ENCODE assay signal across 8 cellular contexts in genomic region chr2:188512456-188512855, GRCh38.
DNase-seq lines count a peak whose midpoint lies in the region; ATAC-seq and TF ChIP-seq lines count a peak whose summit lies in the region.

No MANE protein-coding gene starts in this region.

- H3K4me3 ChIP-seq in AG04450 (ENCODE audit: low read depth, low read length), result no peak overlapping the region
- peak overlapping the region; percentile 34 for H3K4me3 ChIP-seq in thoracic aorta

- H3K9me3 ChIP-seq in AG04450 (ENCODE audit: control insufficient read depth, insufficient read depth, low read length) (no peaks in the 10 kb centered on the region), thoracic aorta (no peaks in the 10 kb centered on the region)

- CTCF ChIA-PET in AG04450 (lab: Charles Lee), result interaction anchor here (0.6 to 3.6 kb wide), 17 partner anchors 18 to 1013 kb away, joined by 3 to 31 read pairs (median 4); partner anchors contain the start of gene GULP1

- H3K27me3 ChIP-seq in AG04450 (ENCODE audit: control insufficient read depth, insufficient read depth, low read length) (no peaks in the 10 kb centered on the region), foreskin keratinocyte (no peaks in the 10 kb centered on the region), thoracic aorta (replicated peaks; ENCODE audit: insufficient read depth) (no peaks in the 10 kb centered on the region)

- peak; percentile 43 for DNase-seq in AG04450 (ENCODE audit: low read depth, low spot score)
- peak; percentile 74 for DNase-seq in SK-MEL-5 (ENCODE audit: low read depth, low spot score)
- peak in 1 of 2 donors; percentile 42 for DNase-seq in foreskin keratinocyte
- no peak for DNase-seq in thoracic aorta (ENCODE audit: low spot score)
- DNase-seq in T-helper 9 cell, result no peak

- ATAC-seq in GM18870 (IDR thresholded peaks at IDR 0.05; ENCODE audit: unreplicated experiment) (peak; percentile 75), foreskin keratinocyte (peak; percentile 61), thoracic aorta (ENCODE audit: insufficient number of reproducible peaks, low FRiP score, low read depth) (no peak), esophagus mucosa (no peak)

- TF ChIP-seq CTCF in AG04450 (IDR thresholded peaks at IDR 0.05; ENCODE audit: low read depth, low read length) (peak; percentile 67), LNCAP (IDR thresholded peaks at IDR 0.05) (peak; percentile 53), foreskin keratinocyte (conservative IDR thresholded peaks at IDR 0.05) (peak; percentile 75), thoracic aorta (IDR thresholded peaks at IDR 0.05) (peak; percentile 45)

- H3K36me3 ChIP-seq in thoracic aorta, result no peaks in the 10 kb centered on the region

- no peaks in the 10 kb centered on the region for H3K4me1 ChIP-seq in foreskin keratinocyte
- peaks cover 12 to 52% of the 10 kb centered on the region in 2 donors for H3K4me1 ChIP-seq in thoracic aorta (ENCODE audit: control insufficient read depth in 1 of 2, low read depth in 2 of 2)

- in situ Hi-C loops in SK-MEL-5 (cut with HindIII; ENCODE audit: low pct_unique_long_range_greater_than_20kb, low sequenced_read_pairs), result loop anchor here (25.0 kb wide), 1 partner anchor 525 kb away; no protein-coding TSS in a partner anchor

- POLR2A ChIA-PET in AG04450 (lab: Yijun Ruan, JAX), result no interaction called here

- no peak overlapping the region for H3K27ac ChIP-seq in AG04450 (ENCODE audit: low read depth, low read length)
- H3K27ac ChIP-seq in foreskin keratinocyte, result no peak overlapping the region
- no peak overlapping the region for H3K27ac ChIP-seq in thoracic aorta

Comparison
In these comparisons a context has a peak if more than half of its experiments do, and no peak if none do; other contexts are left out.
1. DNase-seq: peak in AG04450 (single experiment) and SK-MEL-5 (single experiment); none in thoracic aorta (single experiment) and T-helper 9 cell (single experiment).
2. ATAC-seq: peak in GM18870 (single experiment) and foreskin keratinocyte (single experiment); none in thoracic aorta (single experiment) and esophagus mucosa (single experiment).
3. Peak in every context shown above with its lines, with median percentiles within 50 percentile points of each other: CTCF ChIP-seq.